In genomic region chr4:42252315-42252714, GRCh38 we compare ENCODE assay signal across 30 cellular contexts.
"Had no signal": no experiment of that assay in that cellular context is flagged by ENCODE, and none has a peak within 500 bp of the region (broad histone marks: within the 10 kb centered on the region; RNA-seq: fewer than 3 reads in every experiment).

No MANE protein-coding gene starts in this region.

- H3K27me3 Mint-ChIP-seq: dendritic cell treated with granulocyte-macrophage colony-stimulating factor and Interleukin-4, amounts not matched to agents 40 ng/mL and 50 ng/mL, for 4 days had no signal

- FAIRE-seq: colon, endometrium, endothelial cell of umbilical vein, frontal cortex had no signal

- H3K27me3 ChIP-seq: colonic mucosa, esophagus squamous epithelium, foreskin keratinocyte, gastrocnemius medialis had no signal

- H3K9me3 Mint-ChIP-seq: dendritic cell treated with granulocyte-macrophage colony-stimulating factor and Interleukin-4, amounts not matched to agents 40 ng/mL and 50 ng/mL, for 4 days; effector memory CD8-positive, alpha-beta T cell; endodermal cell had no signal

- DNase-seq: colonic mucosa; cortex of kidney; dermis blood vessel endothelial cell; dorsolateral prefrontal cortex; effector CD4-positive, alpha-beta T cell; effector CD8-positive, alpha-beta T cell; effector memory CD4-positive, alpha-beta T cell; effector memory CD8-positive, alpha-beta T cell; endodermal cell; erythroblast; esophagus squamous epithelium; foreskin fibroblast; foreskin keratinocyte; foreskin melanocyte; gastrocnemius medialis; glutamatergic neuron; head of caudate nucleus; heart left ventricle; heart right ventricle had no signal

- H3K4me3 Mint-ChIP-seq: dendritic cell treated with granulocyte-macrophage colony-stimulating factor and Interleukin-4, amounts not matched to agents 40 ng/mL and 50 ng/mL, for 4 days; effector memory CD8-positive, alpha-beta T cell; endodermal cell had no signal

- H3K4me3 ChIP-seq: colonic mucosa, coronary artery, dorsolateral prefrontal cortex, esophagus muscularis mucosa, esophagus squamous epithelium, gastrocnemius medialis, gastroesophageal sphincter, heart left ventricle, heart right ventricle, hepatocyte had no signal

- H3K4me2 ChIP-seq: hepatocyte had no signal

- H3K27ac ChIP-seq: colonic mucosa, coronary artery, dorsolateral prefrontal cortex, epithelial cell of prostate, esophagus muscularis mucosa, esophagus squamous epithelium, foreskin keratinocyte, gastrocnemius medialis, gastroesophageal sphincter, heart left ventricle, heart right ventricle, hepatocyte had no signal

- H3K27ac Mint-ChIP-seq: dendritic cell treated with granulocyte-macrophage colony-stimulating factor and Interleukin-4, amounts not matched to agents 40 ng/mL and 50 ng/mL, for 4 days; effector memory CD8-positive, alpha-beta T cell; endodermal cell had no signal

- H3K9me3 ChIP-seq: colonic mucosa, esophagus muscularis mucosa, esophagus squamous epithelium, gastrocnemius medialis, gastroesophageal sphincter, heart left ventricle, heart right ventricle had no signal

- ATAC-seq: effector memory CD8-positive, alpha-beta T cell; esophagus mucosa; foreskin keratinocyte; gastrocnemius medialis; gastroesophageal sphincter; heart left ventricle; heart right ventricle had no signal

- H3K4me1 ChIP-seq: colonic mucosa, esophagus muscularis mucosa, esophagus squamous epithelium, foreskin keratinocyte, gastrocnemius medialis, gastroesophageal sphincter, heart left ventricle, heart right ventricle had no signal

- H3K4me1 Mint-ChIP-seq: endodermal cell had no signal

- H2AFZ ChIP-seq: hepatocyte had no signal

- H3K79me2 ChIP-seq: hepatocyte had no signal

- H3K36me3 ChIP-seq: colonic mucosa, esophagus muscularis mucosa, esophagus squamous epithelium, gastrocnemius medialis, gastroesophageal sphincter, heart left ventricle, heart right ventricle had no signal
